17 cellular contexts compared by ENCODE assay signal in the genomic region with DNA sequence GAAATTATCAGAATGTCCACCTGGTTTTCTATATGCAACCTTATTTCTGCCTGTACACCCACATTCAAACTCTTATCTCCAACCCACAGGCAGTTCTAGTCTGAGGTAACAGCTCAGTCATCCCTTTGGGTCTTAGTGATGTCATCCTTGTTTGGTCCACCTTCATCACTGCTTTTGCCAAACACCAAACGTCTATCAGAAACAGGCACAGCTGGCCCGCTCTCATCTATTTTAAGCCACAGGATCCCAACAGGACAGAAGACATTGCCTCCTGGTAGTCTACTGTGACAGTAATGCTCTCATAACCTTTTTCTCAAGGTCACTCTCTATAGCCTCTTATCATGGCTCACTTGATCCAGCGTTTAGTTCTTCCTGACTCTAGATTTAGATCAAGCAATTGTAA.
"Had no signal": no experiment of that assay in that cellular context is flagged by ENCODE, and none has a peak within 500 bp of the region (broad histone marks: within the 10 kb centered on the region; RNA-seq: fewer than 3 reads in every experiment).

No MANE protein-coding gene starts in this region.

- DNase-seq: activated CD4-positive, alpha-beta T cell treated with anti-CD3 and anti-CD28 coated beads for 48 hours; activated CD4-positive, CD25-positive, alpha-beta regulatory T cell; activated CD8-positive, alpha-beta T cell treated with anti-CD3 and anti-CD28 coated beads for 36 hours; activated naive CD4-positive, alpha-beta T cell treated with Interleukin-2 at 50 U/mL for 16 hours; activated naive CD8-positive, alpha-beta T cell treated with anti-CD3 and anti-CD28 coated beads, Interleukin-2, amount 10 ng/mL, durations not matched to agents 7 days and 5 days; activated T-cell treated with anti-CD3 and anti-CD28 coated beads, Interleukin-2, amount 50 U/mL, for 1 hour; anterior cingulate cortex; effector memory CD8-positive, alpha-beta T cell; foreskin keratinocyte; left colon; lower lobe of right lung; stimulated activated CD4-positive, alpha-beta T cell treated with anti-CD3 and anti-CD28 coated beads, Interleukin-12 subunit alpha, Interleukin-12 subunit beta, amount 100 ng/mL, for 4 hours; stimulated activated CD4-positive, alpha-beta T cell treated with anti-CD3 and anti-CD28 coated beads, Interleukin-1b, Interleukin-23, amount 100 ng/mL, for 48 hours; stimulated activated CD8-positive, alpha-beta memory T cell treated with anti-CD3 and anti-CD28 coated beads, Interleukin-4, amount 100 ng/mL, for 48 hours; stimulated activated naive CD4-positive, alpha-beta T cell; T-helper 2 cell; upper lobe of right lung had no signal
